15 cellular contexts compared by ENCODE assay signal in genomic region chr5:13567819-13568218, GRCh38.
DNase-seq lines count a peak whose midpoint lies in the region; ATAC-seq and TF ChIP-seq lines count a peak whose summit lies in the region.
"Had no signal": no experiment of that assay in that cellular context is flagged by ENCODE, and none has a peak within 500 bp of the region (broad histone marks: within the 10 kb centered on the region; RNA-seq: fewer than 3 reads in every experiment).

No MANE protein-coding gene starts in this region.

- no peak overlapping the region for H3K56ac ChIP-seq in H9 (ENCODE audit: insufficient read length, low read depth, low read length)

- no peaks in the 10 kb centered on the region for H3K23me2 ChIP-seq in H9 (ENCODE audit: insufficient read length, low read depth, low read length, poor library complexity, severe bottlenecking)

- H3K4me1 Mint-ChIP-seq in H9: no peaks in the 10 kb centered on the region
- H3K4me1 Mint-ChIP-seq: T-cell had no signal

- no peak overlapping the region for H3K9ac ChIP-seq in H9 (ENCODE audit: extremely low read depth, insufficient read length, low read length)
- H3K9ac ChIP-seq: BLaER1 treated with 17β-estradiol and CSF1 and Interleukin-3, amounts not matched to agents 10 nM and 100 nM had no signal

- no peak overlapping the region for H2BK20ac ChIP-seq in H9 (ENCODE audit: low read depth, low read length, poor library complexity, severe bottlenecking)

- CTCF ChIA-PET in BJ (lab: Yijun Ruan, JAX): no interaction called here

- H3K23ac ChIP-seq in H9 (ENCODE audit: insufficient read length, low read depth, low read length): no peak overlapping the region

- ATAC-seq in GM19467 (IDR thresholded peaks at IDR 0.05; ENCODE audit: unreplicated experiment): no peak
- no peak for ATAC-seq in HG03565 (IDR thresholded peaks at IDR 0.05; ENCODE audit: unreplicated experiment)
- ATAC-seq: psoas muscle, T-cell had no signal

- TF ChIP-seq CTCF in BJ (IDR thresholded peaks at IDR 0.05; ENCODE audit: insufficient read depth, low read depth, low read length) (no peak), astrocyte of the cerebellum (IDR thresholded peaks at IDR 0.05; ENCODE audit: low read depth, low read length, missing control alignments) (no peak), H9 (conservative IDR thresholded peaks at IDR 0.05) (no peak)

- 0 out of 7 replicates have a peak, but pooled peaks cover 0 to 6% (median 0%) of the 10 kb centered on the region in 3 experiments for H3K36me3 Mint-ChIP-seq in H9 (ENCODE audit: insufficient read depth in 1 of 3, low read depth in 3 of 3)
- H3K36me3 Mint-ChIP-seq: T-cell had no signal

- H2AK5ac ChIP-seq in H9 (ENCODE audit: insufficient read length, low read length): no peak overlapping the region

- no peak overlapping the region for H2BK12ac ChIP-seq in H9 (ENCODE audit: insufficient read length, low read depth, low read length)

- H3K4me2 ChIP-seq in H9 (ENCODE audit: insufficient read depth, insufficient read length, low read length): no peak overlapping the region
- H3K4me2 ChIP-seq: BLaER1 treated with 17β-estradiol and CSF1 and Interleukin-3, amounts not matched to agents 10 nM and 100 nM had no signal

- H2BK15ac ChIP-seq in H9 (ENCODE audit: low read depth, low read length): no peak overlapping the region

- H3K4me3 ChIP-seq in BJ (ENCODE audit: low read depth, low read length) (no peak overlapping the region), astrocyte of the cerebellum (ENCODE audit: low read depth, low read length) (no peak overlapping the region)
- H3K4me3 ChIP-seq in Jurkat, Clone E6-1 (ENCODE audit: low read length): no peak overlapping the region
- H3K4me3 ChIP-seq: BLaER1 treated with 17β-estradiol and CSF1 and Interleukin-3, amounts not matched to agents 10 nM and 100 nM; mucosa of descending colon; psoas muscle had no signal

- no peak overlapping the region for H4K8ac ChIP-seq in H9 (replicated peaks; ENCODE audit: insufficient read length, low read depth, low read length)

- in situ Hi-C loops in astrocyte of the cerebellum (cut with HindIII; ENCODE audit: low sequenced_read_pairs): no loop called here

- no peak overlapping the region for H2BK5ac ChIP-seq in H9 (ENCODE audit: insufficient read length, low read length)

- no peak overlapping the region for H3K27ac ChIP-seq in H9 (ENCODE audit: insufficient read length, low read depth, low read length)
- H3K27ac ChIP-seq: BLaER1 treated with 17β-estradiol and CSF1 and Interleukin-3, amounts not matched to agents 10 nM and 100 nM; psoas muscle had no signal

- H3K36me3 ChIP-seq in BJ (ENCODE audit: control insufficient read depth, insufficient read depth, low read length): no peaks in the 10 kb centered on the region
- H3K36me3 ChIP-seq: BLaER1 treated with 17β-estradiol and CSF1 and Interleukin-3, amounts not matched to agents 10 nM and 100 nM had no signal

- no peaks in the 10 kb centered on the region for H3K27me3 Mint-ChIP-seq in H9 (ENCODE audit: low read depth)
- H3K27me3 Mint-ChIP-seq: T-cell had no signal

- H4K5ac ChIP-seq in H9 (ENCODE audit: insufficient read length, low read depth, low read length): no peak overlapping the region

- H4K20me1 ChIP-seq in H9 (ENCODE audit: control insufficient read depth, insufficient read depth, insufficient read length): no peaks in the 10 kb centered on the region
- H4K20me1 ChIP-seq: BLaER1 treated with 17β-estradiol and CSF1 and Interleukin-3, amounts not matched to agents 10 nM and 100 nM had no signal

- H4K91ac ChIP-seq in H9 (ENCODE audit: insufficient read length, low read depth, low read length): no peak overlapping the region

- H3K9me3 Mint-ChIP-seq in H9: peaks cover 0 to 6% of the 10 kb centered on the region in 2 experiments; a peak in 2 of 5 replicates

- H3K4me1 ChIP-seq in H9 (ENCODE audit: insufficient read depth, low read length): no peaks in the 10 kb centered on the region
- H3K4me1 ChIP-seq: BLaER1 treated with 17β-estradiol and CSF1 and Interleukin-3, amounts not matched to agents 10 nM and 100 nM; psoas muscle had no signal

- no peaks in the 10 kb centered on the region for H3K27me3 ChIP-seq in BJ (ENCODE audit: control insufficient read depth, insufficient read depth, low read length)
- H3K27me3 ChIP-seq in H9 (ENCODE audit: insufficient read depth, low read length): no peaks in the 10 kb centered on the region
- H3K27me3 ChIP-seq: BLaER1 treated with 17β-estradiol and CSF1 and Interleukin-3, amounts not matched to agents 10 nM and 100 nM had no signal

- no peaks in the 10 kb centered on the region for H3K9me3 ChIP-seq in H9 (ENCODE audit: control insufficient read depth, low read depth, low read length)
- H3K9me3 ChIP-seq: psoas muscle had no signal

- no peak overlapping the region for H3K4me3 Mint-ChIP-seq in H9
- H3K4me3 Mint-ChIP-seq: T-cell had no signal

- H2AFZ ChIP-seq in H9 (ENCODE audit: low read length): no peak overlapping the region

- no peak overlapping the region for H3T11ph ChIP-seq in H9 (ENCODE audit: low read length)

- H3K79me2 ChIP-seq in H9 (ENCODE audit: insufficient read depth, low read length): no peaks in the 10 kb centered on the region

- DNase-seq in BJ (ENCODE audit: low read depth) (peak; percentile 72), astrocyte of the cerebellum (ENCODE audit: low read depth) (peak; percentile 16), kidney glomerular epithelial cell (lab: John Stamatoyannopoulos, UW) (peak; percentile 40), H9 (no peak)
- DNase-seq in Jurkat, Clone E6-1 (ENCODE audit: low read depth, low spot score): peak; percentile 9
- DNase-seq in activated effector memory CD4-positive, alpha-beta T cell treated with anti-CD3 and anti-CD28 coated beads, Interleukin-2, amount 50 U/mL, for 16 hours: no peak
- DNase-seq: mucosa of descending colon; NCI-H1930; psoas muscle; stimulated activated CD4-positive, alpha-beta T cell treated with anti-CD3 and anti-CD28 coated beads, Interleukin-4, amount 100 ng/mL, for 4 hours; stimulated activated naive CD4-positive, alpha-beta T cell treated with Interleukin-2 at 50 U/mL for 16 hours; T-cell had no signal

- POLR2A ChIA-PET in BJ (lab: Charles Lee): no interaction called here

- no peak overlapping the region for H3K27ac Mint-ChIP-seq in H9
- H3K27ac Mint-ChIP-seq: T-cell had no signal

- no peak overlapping the region for H3K14ac ChIP-seq in H9 (ENCODE audit: insufficient read depth, low read length)

- no peak overlapping the region for H3K18ac ChIP-seq in H9 (ENCODE audit: insufficient read length, low read depth, low read length)

- H3K79me1 ChIP-seq in H9 (ENCODE audit: insufficient read depth, low read depth, low read length, poor library complexity, severe bottlenecking): no peaks in the 10 kb centered on the region

- no peak overlapping the region for H2BK120ac ChIP-seq in H9 (ENCODE audit: low read depth, low read length, poor library complexity, severe bottlenecking)

- no peak overlapping the region for H3K4ac ChIP-seq in H9 (ENCODE audit: low read depth, low read length)

Comparison
In these comparisons a context has a peak if more than half of its experiments do, and no peak if none do; other contexts are left out.
1. DNase-seq: peak in BJ (single experiment), Jurkat, Clone E6-1 (single experiment), astrocyte of the cerebellum (single experiment) and kidney glomerular epithelial cell (single experiment); none in activated effector memory CD4-positive, alpha-beta T cell treated with anti-CD3 and anti-CD28 coated beads, Interleukin-2, amount 50 U/mL, for 16 hours (single experiment) and H9 (single experiment).